In the genomic region with DNA sequence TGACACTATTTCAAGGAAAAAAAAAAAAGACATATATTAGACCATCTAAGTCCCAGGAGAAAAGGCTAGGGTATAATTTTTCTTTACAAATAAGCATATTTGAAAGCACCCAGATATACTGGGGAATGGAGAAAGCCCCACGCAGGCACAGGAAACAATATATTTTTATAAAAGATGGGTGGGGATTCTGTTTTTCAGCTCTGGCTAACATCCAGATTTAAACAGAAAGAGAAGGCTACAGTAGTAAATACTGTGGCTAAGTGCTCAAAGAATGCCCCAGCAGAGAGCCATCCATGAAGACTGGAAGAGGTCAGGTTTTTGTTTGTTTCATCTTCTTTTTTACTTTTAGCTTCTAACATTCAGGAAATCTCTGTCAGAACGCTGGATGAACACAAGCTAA, we compare ENCODE assay signal across 19 cellular contexts. TPM values are rescaled to one million over a fixed set of nuclear protein-coding genes. Genes with fewer than 3 reads are reported as not detected.
DNase-seq lines count a peak whose midpoint lies in the region; ATAC-seq, FAIRE-seq and TF ChIP-seq lines count a peak whose summit lies in the region.
"Had no signal": no experiment of that assay in that cellular context is flagged by ENCODE, and none has a peak within 500 bp of the region (broad histone marks: within the 10 kb centered on the region; RNA-seq: fewer than 3 reads in every experiment).

No MANE protein-coding gene starts in this region.

- no peaks in the 10 kb centered on the region for H3K4me1 ChIP-seq in urinary bladder (ENCODE audit: insufficient read depth)
- H3K4me1 ChIP-seq: BE2C had no signal

- FAIRE-seq in D721Med (lab: Jason Lieb, UNC) = no peak
- FAIRE-seq: A204.1, G401.6, GM12891 had no signal

- no peak for ATAC-seq in natural killer cell
- no peak for ATAC-seq in natural killer cell treated with Interleukin-12 subunit alpha and Interleukin-12 subunit beta and Interleukin-15 and Interleukin-18, amount 100 ng/mL, for 72 hours
- ATAC-seq in T-cell (replicated peaks in 1 of 4) = peak in 2 of 4 experiments; percentile 53 to 63
- ATAC-seq: GM23338 had no signal

- peaks cover 3% of the 10 kb centered on the region in 2 donors for H3K9me3 Mint-ChIP-seq in natural killer cell
- peaks cover 6% of the 10 kb centered on the region for H3K9me3 Mint-ChIP-seq in natural killer cell treated with Interleukin-12 subunit alpha and Interleukin-12 subunit beta and Interleukin-15 and Interleukin-18, amount 100 ng/mL, for 72 hours
- H3K9me3 Mint-ChIP-seq in T-cell = peaks cover 8 to 45% (median 42%) of the 10 kb centered on the region in 3 donors
- peaks cover 13 to 36% (median 17%) of the 10 kb centered on the region in 6 donors for H3K9me3 Mint-ChIP-seq in immature natural killer cell
- peaks cover 12% of the 10 kb centered on the region for H3K9me3 Mint-ChIP-seq in glutamatergic neuron (ENCODE audit: unreplicated experiment)

- intact Hi-C loops in natural killer cell (cut with micrococcal nuclease) = no loop called here

- TF ChIP-seq CTCF in natural killer cell (IDR thresholded peaks at IDR 0.05) = no peak
- TF ChIP-seq CTCF in glutamatergic neuron (IDR thresholded peaks at IDR 0.05; ENCODE audit: partially characterized antibody, unreplicated experiment) = no peak
- TF ChIP-seq CTCF in D721Med (IDR thresholded peaks at IDR 0.05; ENCODE audit: insufficient read depth, missing control alignments) = no peak

- peak overlapping the region; percentile 47 to 80 for H3K27ac Mint-ChIP-seq in natural killer cell
- peak overlapping the region in 1 of 2 donors; percentile 45 for H3K27ac Mint-ChIP-seq in natural killer cell treated with Interleukin-12 subunit alpha and Interleukin-12 subunit beta and Interleukin-15 and Interleukin-18, amount 100 ng/mL, for 72 hours
- peak overlapping the region; percentile 69 to 82 for H3K27ac Mint-ChIP-seq in T-cell
- H3K27ac Mint-ChIP-seq in immature natural killer cell = peak overlapping the region in 5 of 6 donors; percentile 18 to 66 (median 53)
- no peak overlapping the region for H3K27ac Mint-ChIP-seq in glutamatergic neuron (ENCODE audit: unreplicated experiment)
- H3K27ac Mint-ChIP-seq: GM23338 had no signal

- H3K36me3 Mint-ChIP-seq in natural killer cell = peaks cover 24% of the 10 kb centered on the region
- peaks cover 41% of the 10 kb centered on the region for H3K36me3 Mint-ChIP-seq in natural killer cell treated with Interleukin-12 subunit alpha and Interleukin-12 subunit beta and Interleukin-15 and Interleukin-18, amount 100 ng/mL, for 72 hours
- peaks cover 77% of the 10 kb centered on the region for H3K36me3 Mint-ChIP-seq in T-cell
- H3K36me3 Mint-ChIP-seq in immature natural killer cell = peaks cover 37 to 43% (median 39%) of the 10 kb centered on the region in 3 donors
- peaks cover 45% of the 10 kb centered on the region for H3K36me3 Mint-ChIP-seq in glutamatergic neuron (ENCODE audit: unreplicated experiment)

- DNase-seq in natural killer cell (no peak), T-cell (no peak), immature natural killer cell (no peak), glutamatergic neuron (no peak), D721Med (ENCODE audit: insufficient read length, low spot score) (no peak)
- DNase-seq in natural killer cell treated with Interleukin-12 subunit alpha and Interleukin-12 subunit beta and Interleukin-15 and Interleukin-18, amount 100 ng/mL, for 72 hours (ENCODE audit: low spot score) = no peak
- no peak for DNase-seq in central memory CD4-positive, alpha-beta T cell
- DNase-seq: BE2C, DMS153, DMS79 treated with DMSO at 0.1 percent for 48 hours, EL, H7, IMR-90 had no signal

- peaks cover 8% of the 10 kb centered on the region for H3K36me3 ChIP-seq in urinary bladder (ENCODE audit: insufficient read depth)

- CTCF ChIA-PET in T-cell (lab: Charles Lee) = interaction anchor here in 1 of 2 donors (0.5 kb wide), 1 partner anchor 14 kb away, joined by 3 read pairs; no protein-coding TSS in a partner anchor

- H3K4me1 Mint-ChIP-seq in natural killer cell (peaks cover 57 to 60% of the 10 kb centered on the region in 2 donors), T-cell (peaks cover 51 to 61% (median 55%) of the 10 kb centered on the region in 3 donors), immature natural killer cell (peaks cover 54 to 74% of the 10 kb centered on the region in 2 donors), glutamatergic neuron (ENCODE audit: low read depth, unreplicated experiment) (no peaks in the 10 kb centered on the region)
- peaks cover 15 to 27% of the 10 kb centered on the region in 2 donors for H3K4me1 Mint-ChIP-seq in natural killer cell treated with Interleukin-12 subunit alpha and Interleukin-12 subunit beta and Interleukin-15 and Interleukin-18, amount 100 ng/mL, for 72 hours (ENCODE audit: low read depth in 2 of 2)
- H3K4me1 Mint-ChIP-seq: GM23338 had no signal

- WGBS in urinary bladder = 84% methylated on average over 2 of the region's 2 CpGs

- H3K4me3 ChIP-seq in urinary bladder (ENCODE audit: low read depth, low read length) = peak overlapping the region; percentile 0
- H3K4me3 ChIP-seq: GM23338 had no signal

- H3K27ac ChIP-seq in urinary bladder (ENCODE audit: low read depth) = no peak overlapping the region
- H3K27ac ChIP-seq: C4-2B had no signal

- H3K27me3 Mint-ChIP-seq in natural killer cell (ENCODE audit: low read depth in 2 of 2) (no peaks in the 10 kb centered on the region), T-cell (no peaks in the 10 kb centered on the region), immature natural killer cell (ENCODE audit: low read depth in 3 of 3) (no peaks in the 10 kb centered on the region), glutamatergic neuron (ENCODE audit: unreplicated experiment) (no peaks in the 10 kb centered on the region)
- no peaks in the 10 kb centered on the region for H3K27me3 Mint-ChIP-seq in natural killer cell treated with Interleukin-12 subunit alpha and Interleukin-12 subunit beta and Interleukin-15 and Interleukin-18, amount 100 ng/mL, for 72 hours

- POLR2A ChIA-PET in T-cell (lab: Charles Lee) = interaction anchor here in 1 of 2 donors (0.6 kb wide), 1 partner anchor 177 kb away, joined by 3 read pairs; no protein-coding TSS in a partner anchor

- H3K4me3 Mint-ChIP-seq in natural killer cell (no peak overlapping the region), T-cell (peak overlapping the region in 2 of 3 donors; percentile 37 to 61), immature natural killer cell (no peak overlapping the region), glutamatergic neuron (ENCODE audit: unreplicated experiment) (no peak overlapping the region)
- no peak overlapping the region for H3K4me3 Mint-ChIP-seq in natural killer cell treated with Interleukin-12 subunit alpha and Interleukin-12 subunit beta and Interleukin-15 and Interleukin-18, amount 100 ng/mL, for 72 hours
- H3K4me3 Mint-ChIP-seq: GM23338 had no signal

RNA-seq across cellular contexts. Expression of gene ZNF44, which starts 16.0 kb away (rescaled TPM):
- total RNA-seq in natural killer cell (10 to 100 TPM; 27.3 to 43.1 (median 40.0) TPM), T-cell (10 to 100 TPM; 22.8 to 65.1 (median 58.5) TPM), urinary bladder (28.3 TPM), glutamatergic neuron (ENCODE audit: unreplicated experiment) (15.2 TPM)
- 10 to 100 TPM; 11.7 to 15.7 TPM for total RNA-seq in natural killer cell treated with Interleukin-12 subunit alpha and Interleukin-12 subunit beta and Interleukin-15 and Interleukin-18, amount 100 ng/mL, for 72 hours
- polyA plus RNA-seq in immature natural killer cell (10 to 100 TPM; 18.6 to 39.5 (median 19.1) TPM), urinary bladder (9.1 TPM)

RNA-seq across cellular contexts. Expression of gene ZNF563, which starts 54.7 kb away (rescaled TPM):
- total RNA-seq in natural killer cell (under 1 TPM; 0.78 to 1.00 (median 0.80) TPM), T-cell (10 to 100 TPM in 3 of 5 donors, 1 to 10 TPM in 2; 2.8 to 15.6 (median 13.9) TPM), urinary bladder (8.4 TPM), glutamatergic neuron (ENCODE audit: unreplicated experiment) (3.8 TPM)
- 1 to 10 TPM; 2.3 TPM for total RNA-seq in natural killer cell treated with Interleukin-12 subunit alpha and Interleukin-12 subunit beta and Interleukin-15 and Interleukin-18, amount 100 ng/mL, for 72 hours
- polyA plus RNA-seq in immature natural killer cell (1 to 10 TPM; 1.0 to 5.3 (median 1.2) TPM), urinary bladder (3.5 TPM)
- total RNA-seq: H7 had no signal

Comparison
In these comparisons a context has a peak if more than half of its experiments do, and no peak if none do; other contexts are left out.
1. H3K4me3 Mint-ChIP-seq: peak in T-cell (2 of 3); none in natural killer cell (single experiment), natural killer cell treated with Interleukin-12 subunit alpha and Interleukin-12 subunit beta and Interleukin-15 and Interleukin-18, amount 100 ng/mL, for 72 hours (single experiment), immature natural killer cell (0 of 5) and glutamatergic neuron (single experiment).